18 cellular contexts compared by ENCODE assay signal in genomic region chr1:54652172-54652571, GRCh38. TPM values are rescaled to one million over a fixed set of nuclear protein-coding genes. Genes with fewer than 3 reads are reported as not detected.
DNase-seq lines count a peak whose midpoint lies in the region; ATAC-seq, FAIRE-seq and TF ChIP-seq lines count a peak whose summit lies in the region.
"Had no signal": no experiment of that assay in that cellular context is flagged by ENCODE, and none has a peak within 500 bp of the region (broad histone marks: within the 10 kb centered on the region; RNA-seq: fewer than 3 reads in every experiment).

No MANE protein-coding gene starts in this region.

- no peaks in the 10 kb centered on the region for H3K27me3 Mint-ChIP-seq in Caco-2 (ENCODE audit: insufficient read depth, unreplicated experiment)

- no peak for TF ChIP-seq EP300 in HepG2 (IDR thresholded peaks at IDR 0.05; ENCODE audit: low read depth in 2 of 2, low read length in 2 of 2)
- TF ChIP-seq EP300 in HepG2 (CRISPR knock-in tag; IDR thresholded peaks at IDR 0.05; ENCODE audit: borderline replicate concordance) = no peak

- H3K4me1 Mint-ChIP-seq in Caco-2 (ENCODE audit: low read depth, unreplicated experiment) = peaks cover 36% of the 10 kb centered on the region
- H3K4me1 Mint-ChIP-seq: CD4-positive, CD25-positive, alpha-beta regulatory T cell had no signal

- H3K9ac ChIP-seq in HepG2 (ENCODE audit: insufficient read depth, low read depth, low read length) = no peak overlapping the region

- H3K36me3 ChIP-seq in HepG2 (replicated peaks in 1 of 2; ENCODE audit: control insufficient read depth in 1 of 2, insufficient read depth in 2 of 2, low read length in 2 of 2) (no peaks in the 10 kb centered on the region), Caco-2 (ENCODE audit: control insufficient read depth, insufficient read depth, low read length) (no peaks in the 10 kb centered on the region), BE2C (no peaks in the 10 kb centered on the region)
- H3K36me3 ChIP-seq: HAP-1 had no signal

- peak; percentile 93 for DNase-seq in AML-193 (lab: John Stamatoyannopoulos, UW)
- peak; percentile 31 for DNase-seq in KG1 (lab: John Stamatoyannopoulos, UW)
- peak; percentile 68 for DNase-seq in SKM-1 (lab: John Stamatoyannopoulos, UW; ENCODE audit: unreplicated experiment)
- DNase-seq in HepG2 (ENCODE audit: low spot score) = no peak
- DNase-seq in Caco-2 = no peak
- DNase-seq in GM03348 (ENCODE audit: low spot score) = no peak
- DNase-seq in RWPE1 (ENCODE audit: low spot score) = no peak
- DNase-seq in BE2C = no peak
- DNase-seq: CD4-positive, CD25-positive, alpha-beta regulatory T cell; NCI-H1092 treated with DMSO at 0.1 percent for 48 hours; NCI-H1694 treated with DMSO at 0.1 percent for 48 hours; NCI-H446 treated with DMSO at 0.1 percent for 48 hours; NCI-H748 treated with DMSO at 0.1 percent for 48 hours; RPMI8226; T-helper 1 cell had no signal

- TF ChIP-seq POLR2A in HepG2 (IDR thresholded peaks at IDR 0.05; ENCODE audit: insufficient read depth in 1 of 2, low read depth in 2 of 2, low read length in 2 of 2) = no peak

- H3K27me3 ChIP-seq in HepG2 (ENCODE audit: control insufficient read depth in 1 of 2, insufficient read depth in 2 of 2, low read length in 2 of 2) (no peaks in the 10 kb centered on the region), Caco-2 (replicated peaks; ENCODE audit: control insufficient read depth, insufficient read depth, low read length) (no peaks in the 10 kb centered on the region), BE2C (no peaks in the 10 kb centered on the region)

- no peaks in the 10 kb centered on the region for H3K36me3 Mint-ChIP-seq in Caco-2 (ENCODE audit: insufficient read depth, unreplicated experiment)
- H3K36me3 Mint-ChIP-seq: CD4-positive, CD25-positive, alpha-beta regulatory T cell had no signal

- POLR2A ChIA-PET in HepG2 (lab: Yijun Ruan, JAX) = no interaction called here
- POLR2A ChIA-PET in Caco-2 (lab: Charles Lee) = no interaction called here
- POLR2A ChIA-PET in RWPE1 (lab: Yijun Ruan, JAX; ENCODE audit: low non-redundant PET) = no interaction called here

- H3K27ac Mint-ChIP-seq in Caco-2 (ENCODE audit: unreplicated experiment) = no peak overlapping the region
- H3K27ac Mint-ChIP-seq: CD4-positive, CD25-positive, alpha-beta regulatory T cell had no signal

- CTCF ChIA-PET in HepG2 (lab: Yijun Ruan, JAX; ENCODE audit: low intra/inter-chr PET ratio, low total read pairs) (no interaction called here), Caco-2 (lab: Charles Lee) (interaction anchor here (0.6 kb wide), 1 partner anchor 266 kb away, joined by 4 read pairs; no protein-coding TSS in a partner anchor), RWPE1 (lab: Yijun Ruan, JAX) (interaction anchor here (0.5 kb wide), 1 partner anchor 70 kb away, joined by 3 read pairs; no protein-coding TSS in a partner anchor)

- no peak overlapping the region for H3K4me3 Mint-ChIP-seq in Caco-2 (ENCODE audit: unreplicated experiment)
- H3K4me3 Mint-ChIP-seq: CD4-positive, CD25-positive, alpha-beta regulatory T cell had no signal

- no peak overlapping the region for H2AFZ ChIP-seq in HepG2 (ENCODE audit: low read length)

- intact Hi-C loops in HepG2 (cut with micrococcal nuclease; ENCODE audit: unreplicated experiment) (no loop called here), Caco-2 (cut with micrococcal nuclease; ENCODE audit: unreplicated experiment) (no loop called here)

- H3K27ac ChIP-seq in HepG2 (ENCODE audit: extremely low read length, insufficient read depth, low read length) (no peak overlapping the region), RWPE1 (no peak overlapping the region)

- peaks cover 57% of the 10 kb centered on the region for H3K4me1 ChIP-seq in HepG2 (ENCODE audit: insufficient read depth, low read length)
- peaks cover 30% of the 10 kb centered on the region for H3K4me1 ChIP-seq in Caco-2
- H3K4me1 ChIP-seq in BE2C = no peaks in the 10 kb centered on the region
- H3K4me1 ChIP-seq: HAP-1 had no signal

- no peaks in the 10 kb centered on the region for H4K20me1 ChIP-seq in HepG2 (ENCODE audit: insufficient read depth, low read length)

- TF ChIP-seq CTCF in HepG2 (CRISPR knock-in tag; IDR thresholded peaks at IDR 0.05) = no peak
- TF ChIP-seq CTCF in Caco-2 (IDR thresholded peaks at IDR 0.05; ENCODE audit: insufficient read depth in 1 of 2, low read depth in 1 of 2, low read length in 1 of 2, severe bottlenecking in 1 of 2, unreplicated experiment in 1 of 2) = no peak
- no peak for TF ChIP-seq CTCF in RWPE1 (conservative IDR thresholded peaks at IDR 0.05; ENCODE audit: low read depth)
- TF ChIP-seq CTCF in BE2C (IDR thresholded peaks at IDR 0.05; ENCODE audit: low read depth, low read length) = no peak

- in situ Hi-C loops in HepG2 (cut with HindIII; ENCODE audit: extremely low pct_ligation_motif_present, low pct_unique_long_range_greater_than_20kb) = no loop called here

- no peaks in the 10 kb centered on the region for H3K9me3 Mint-ChIP-seq in Caco-2 (ENCODE audit: unreplicated experiment)
- H3K9me3 Mint-ChIP-seq: CD4-positive, CD25-positive, alpha-beta regulatory T cell had no signal

- H3K4me3 ChIP-seq in HepG2 (replicated peaks in 1 of 3; ENCODE audit: insufficient read depth in 1 of 3, low read depth in 2 of 3, low read length in 3 of 3) (no peak overlapping the region), Caco-2 (ENCODE audit: low read depth, low read length) (no peak overlapping the region), BE2C (ENCODE audit: low read depth, low read length) (no peak overlapping the region)
- H3K4me3 ChIP-seq: HAP-1 had no signal

- peak overlapping the region; percentile 57; the same call in 1 of the 2 replicates for H3K4me2 ChIP-seq in HepG2 (ENCODE audit: low read depth, low read length)

- no peaks in the 10 kb centered on the region for H3K9me3 ChIP-seq in HepG2 (ENCODE audit: low read length)
- H3K9me3 ChIP-seq in Caco-2 = no peaks in the 10 kb centered on the region
- H3K9me3 ChIP-seq in BE2C = no peaks in the 10 kb centered on the region
- H3K9me3 ChIP-seq: HAP-1 had no signal

- no peaks in the 10 kb centered on the region for H3K79me2 ChIP-seq in HepG2 (ENCODE audit: insufficient read depth, low read length)

- no peak for TF ChIP-seq RAD21 in HepG2 (CRISPR knock-in tag; IDR thresholded peaks at IDR 0.05)

- BruUV-seq in HepG2 (replicated peaks; lab: Mats Ljungman, UMichigan) (no TSS peak), Caco-2 (replicated peaks; lab: Mats Ljungman, UMichigan) (no TSS peak)

- FAIRE-seq in HepG2 (lab: Jason Lieb, UNC) = no peak
- FAIRE-seq: A204.1 had no signal

- no peak for ATAC-seq in HepG2

RNA-seq across cellular contexts. Expression of gene MROH7, which starts 10.6 kb away (rescaled TPM):
- total RNA-seq in HepG2 (2016; rRNA removed; fragmentation: Illumina TruSeq; extraction: Trizol) (0.09 TPM in 1 of 2 replicates, not detected in the other), Caco-2 (2022) (0.30 TPM in 1 of 2 replicates, not detected in the other)
- not detected in 2 replicates for total RNA-seq in HepG2 (2016; cell fraction: cytosol; rRNA removed; fragmentation: Illumina TruSeq; extraction: Trizol; ENCODE audit: low read depth)
- not detected in 2 replicates for total RNA-seq in HepG2 (2016; cell fraction: insoluble cytoplasmic fraction; rRNA removed; fragmentation: Illumina TruSeq; extraction: Trizol)
- total RNA-seq in HepG2 (2016; cell fraction: membrane; rRNA removed; fragmentation: Illumina TruSeq; extraction: Trizol) = not detected in 2 replicates
- total RNA-seq in HepG2 (2016; cell fraction: nucleus; rRNA removed; fragmentation: Illumina TruSeq; extraction: Trizol) = not detected in 2 replicates
- polyA plus RNA-seq in HepG2 (2011; rRNA removed) = 0.08 and 0.09 TPM in 2 replicates
- polyA plus RNA-seq in HepG2 (2011; cell fraction: cytosol; rRNA removed) = not detected in 2 replicates
- 0.27 and 0.29 TPM in 2 replicates for polyA plus RNA-seq in HepG2 (2011; cell fraction: nucleus; rRNA removed)
- polyA plus RNA-seq in HepG2 (2012) = 0.05 and 0.12 TPM in 2 replicates
- polyA plus RNA-seq in HepG2 (2016; cell fraction: cytosol; fragmentation: Illumina TruSeq; extraction: Trizol; ENCODE audit: low read depth) = not detected in 2 replicates
- not detected in 2 replicates for polyA plus RNA-seq in HepG2 (2016; cell fraction: insoluble cytoplasmic fraction; fragmentation: Illumina TruSeq; extraction: Trizol; ENCODE audit: low read depth)
- not detected in 2 replicates for polyA plus RNA-seq in HepG2 (2016; cell fraction: membrane; fragmentation: Illumina TruSeq; extraction: Trizol; ENCODE audit: low read depth)
- polyA plus RNA-seq in HepG2 (2016; cell fraction: nucleus; fragmentation: Illumina TruSeq; extraction: Trizol; ENCODE audit: insufficient read depth, low read depth) = not detected in 2 replicates
- polyA minus RNA-seq in HepG2 (2011; rRNA and poly(A)+ RNA removed; ENCODE audit: low replicate concordance) = 0.16 and 1.7 TPM in 2 replicates
- not detected in 2 replicates for polyA minus RNA-seq in HepG2 (2011; cell fraction: cytosol; rRNA and poly(A)+ RNA removed)
- polyA minus RNA-seq in HepG2 (2011; cell fraction: nucleus; rRNA and poly(A)+ RNA removed) = 0.37 TPM in 1 of 2 replicates, not detected in the other
- not detected for polyA plus RNA-seq in BE2C (2012; ENCODE audit: insufficient read depth, insufficient read length, low read depth)
- total RNA-seq: CD4-positive, CD25-positive, alpha-beta regulatory T cell had no signal
- polyA plus RNA-seq: CD4-positive, CD25-positive, alpha-beta regulatory T cell had no signal

RNA-seq across cellular contexts. Expression of gene FAM151A, which starts 28.8 kb away (rescaled TPM):
- total RNA-seq in HepG2 (2016; rRNA removed; fragmentation: Illumina TruSeq; extraction: Trizol) = 1.5 and 3.6 TPM in 2 replicates
- total RNA-seq in HepG2 (2016; cell fraction: cytosol; rRNA removed; fragmentation: Illumina TruSeq; extraction: Trizol; ENCODE audit: low read depth) = 0.40 and 0.79 TPM in 2 replicates
- 1.3 and 4.4 TPM in 2 replicates for total RNA-seq in HepG2 (2016; cell fraction: insoluble cytoplasmic fraction; rRNA removed; fragmentation: Illumina TruSeq; extraction: Trizol)
- 0.77 and 1.3 TPM in 2 replicates for total RNA-seq in HepG2 (2016; cell fraction: membrane; rRNA removed; fragmentation: Illumina TruSeq; extraction: Trizol)
- total RNA-seq in HepG2 (2016; cell fraction: nucleus; rRNA removed; fragmentation: Illumina TruSeq; extraction: Trizol) = 2.6 and 3.0 TPM in 2 replicates
- polyA plus RNA-seq in HepG2 (2011; rRNA removed) = 0.25 and 0.29 TPM in 2 replicates
- 0.09 and 0.28 TPM in 2 replicates for polyA plus RNA-seq in HepG2 (2011; cell fraction: cytosol; rRNA removed)
- polyA plus RNA-seq in HepG2 (2011; cell fraction: nucleus; rRNA removed) = 0.21 and 0.26 TPM in 2 replicates
- 0.08 and 0.19 TPM in 2 replicates for polyA plus RNA-seq in HepG2 (2012)
- polyA plus RNA-seq in HepG2 (2016; cell fraction: cytosol; fragmentation: Illumina TruSeq; extraction: Trizol; ENCODE audit: low read depth) = 0.55 and 0.68 TPM in 2 replicates
- 0.85 and 1.2 TPM in 2 replicates for polyA plus RNA-seq in HepG2 (2016; cell fraction: insoluble cytoplasmic fraction; fragmentation: Illumina TruSeq; extraction: Trizol; ENCODE audit: low read depth)
- polyA plus RNA-seq in HepG2 (2016; cell fraction: membrane; fragmentation: Illumina TruSeq; extraction: Trizol; ENCODE audit: low read depth) = 0.62 and 0.73 TPM in 2 replicates
- polyA plus RNA-seq in HepG2 (2016; cell fraction: nucleus; fragmentation: Illumina TruSeq; extraction: Trizol; ENCODE audit: insufficient read depth, low read depth) = 3.3 and 3.5 TPM in 2 replicates
- 0.38 TPM in 1 of 2 replicates, not detected in the other for polyA minus RNA-seq in HepG2 (2011; rRNA and poly(A)+ RNA removed; ENCODE audit: low replicate concordance)
- polyA minus RNA-seq in HepG2 (2011; cell fraction: cytosol; rRNA and poly(A)+ RNA removed) = not detected in 2 replicates
- polyA minus RNA-seq in HepG2 (2011; cell fraction: nucleus; rRNA and poly(A)+ RNA removed) = not detected in 2 replicates
- total RNA-seq in Caco-2 (2022) = 21.4 and 22.3 TPM in 2 replicates
- 0.69 TPM for polyA plus RNA-seq in BE2C (2012; ENCODE audit: insufficient read depth, insufficient read length, low read depth)
- total RNA-seq: CD4-positive, CD25-positive, alpha-beta regulatory T cell; SK-MEL-5 had no signal
- polyA plus RNA-seq: CD4-positive, CD25-positive, alpha-beta regulatory T cell had no signal

Comparison
In these comparisons a context has a peak if more than half of its experiments do, and no peak if none do; other contexts are left out.
1. DNase-seq: peak in AML-193 (2 of 2), KG1 (single experiment) and SKM-1 (single experiment); none in HepG2 (single experiment), Caco-2 (0 of 2), GM03348 (single experiment), RWPE1 (single experiment) and BE2C (single experiment).